8 cellular contexts compared by ENCODE assay signal in the genomic region with DNA sequence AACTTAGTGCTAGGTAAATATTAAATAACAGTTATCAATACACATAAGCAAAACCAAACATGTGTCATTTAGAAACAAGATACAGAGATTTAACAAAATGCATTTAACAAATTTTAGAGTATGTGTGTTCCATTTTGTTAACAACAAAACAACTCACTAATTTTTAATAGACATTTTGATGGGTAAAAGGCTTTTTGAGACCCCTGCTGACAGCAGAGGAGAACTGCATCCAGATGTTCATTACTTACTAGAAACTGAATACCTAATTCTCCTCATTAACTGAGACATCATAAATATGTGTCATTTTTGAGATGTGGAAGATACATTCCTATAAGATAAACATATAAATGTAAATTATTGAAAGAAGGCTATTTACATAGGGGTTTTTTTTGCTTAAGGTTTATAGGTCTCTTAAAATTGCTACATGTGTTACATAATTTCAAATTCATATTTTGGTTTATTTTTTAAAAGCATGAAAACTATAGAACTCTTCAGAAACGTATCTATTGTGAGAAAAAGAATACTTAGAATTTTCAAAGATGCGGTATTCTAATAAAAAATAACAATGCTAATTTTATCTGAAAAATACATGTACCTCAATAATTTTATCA.
DNase-seq lines count a peak whose midpoint lies in the region; ATAC-seq, FAIRE-seq and TF ChIP-seq lines count a peak whose summit lies in the region.

No MANE protein-coding gene starts in this region.

- H3K9me3 ChIP-seq in DND-41 (ENCODE audit: insufficient read depth, low read length, severe bottlenecking) (no peaks in the 10 kb centered on the region), endothelial cell of umbilical vein (replicated peaks; ENCODE audit: control insufficient read depth, insufficient read depth, low read length) (no peaks in the 10 kb centered on the region)

- no peaks in the 10 kb centered on the region for H3K4me1 Mint-ChIP-seq in activated T-cell treated with anti-CD3 and anti-CD28 coated beads, Interleukin-2, amount 50 U/mL, for 24 hours (ENCODE audit: low read depth)
- no peaks in the 10 kb centered on the region for H3K4me1 Mint-ChIP-seq in activated CD8-positive, alpha-beta memory T cell treated with anti-CD3 and anti-CD28 coated beads, Interleukin-2, amount 10 ng/mL, durations not matched to agents 7 days and 5 days

- no peak overlapping the region for H3K27ac Mint-ChIP-seq in activated T-cell treated with anti-CD3 and anti-CD28 coated beads, Interleukin-2, amount 50 U/mL, for 24 hours
- H3K27ac Mint-ChIP-seq in activated CD8-positive, alpha-beta memory T cell treated with anti-CD3 and anti-CD28 coated beads, Interleukin-2, amount 10 ng/mL, durations not matched to agents 7 days and 5 days, result no peak overlapping the region

- no peak overlapping the region for H3K27ac ChIP-seq in DND-41 (ENCODE audit: low read length)
- no peak overlapping the region for H3K27ac ChIP-seq in endothelial cell of umbilical vein (ENCODE audit: insufficient read depth, low read depth, low read length)

- TF ChIP-seq POLR2A in endothelial cell of umbilical vein (IDR thresholded peaks at IDR 0.05; ENCODE audit: low read depth, low read length), result no peak

- H3K4me2 ChIP-seq in DND-41 (ENCODE audit: insufficient read depth, low read length) (no peak overlapping the region), endothelial cell of umbilical vein (ENCODE audit: insufficient read depth, low read length) (no peak overlapping the region)

- H3K4me3 ChIP-seq in DND-41 (ENCODE audit: low read depth in 1 of 2, low read length in 2 of 2) (no peak overlapping the region), endothelial cell of umbilical vein (replicated peaks in 1 of 3; ENCODE audit: insufficient read depth in 1 of 3, low read depth in 1 of 3, low read length in 3 of 3) (no peak overlapping the region), retinal pigment epithelial cell (ENCODE audit: low read length) (no peak overlapping the region)

- no peak overlapping the region for H2AFZ ChIP-seq in DND-41 (ENCODE audit: low read depth, low read length)
- H2AFZ ChIP-seq in endothelial cell of umbilical vein (ENCODE audit: low read depth, low read length), result no peak overlapping the region

- H3K9ac ChIP-seq in DND-41 (ENCODE audit: low read depth, low read length) (no peak overlapping the region), endothelial cell of umbilical vein (replicated peaks; ENCODE audit: extremely low read depth, insufficient read depth, low read length) (no peak overlapping the region)

- H3K4me1 ChIP-seq in DND-41 (ENCODE audit: insufficient read depth, low read length), result no peaks in the 10 kb centered on the region
- H3K4me1 ChIP-seq in endothelial cell of umbilical vein (ENCODE audit: control insufficient read depth, extremely low read depth, insufficient read depth, low read length), result no peaks in the 10 kb centered on the region

- H4K20me1 ChIP-seq in DND-41 (ENCODE audit: insufficient read depth, low read length) (no peaks in the 10 kb centered on the region), endothelial cell of umbilical vein (replicated peaks; ENCODE audit: control insufficient read depth, extremely low read depth, insufficient read depth, low read length) (no peaks in the 10 kb centered on the region)

- no peak for DNase-seq in DND-41
- DNase-seq in NCI-H2196 (lab: John Stamatoyannopoulos, UW; ENCODE audit: unreplicated experiment), result peak; percentile 39
- peak; percentile 45 for DNase-seq in endothelial cell of umbilical vein (ENCODE audit: low read depth, low spot score)
- DNase-seq in retinal pigment epithelial cell (ENCODE audit: low read depth), result no peak
- DNase-seq in activated T-cell treated with anti-CD3 and anti-CD28 coated beads, Interleukin-2, amount 50 U/mL, for 24 hours, result no peak
- no peak for DNase-seq in activated CD8-positive, alpha-beta memory T cell treated with anti-CD3 and anti-CD28 coated beads, Interleukin-2, amount 10 ng/mL, durations not matched to agents 7 days and 5 days

- no peak overlapping the region for H3K4me3 Mint-ChIP-seq in activated T-cell treated with anti-CD3 and anti-CD28 coated beads, Interleukin-2, amount 50 U/mL, for 24 hours
- H3K4me3 Mint-ChIP-seq in activated CD8-positive, alpha-beta memory T cell treated with anti-CD3 and anti-CD28 coated beads, Interleukin-2, amount 10 ng/mL, durations not matched to agents 7 days and 5 days, result no peak overlapping the region

- dilution Hi-C loops in endothelial cell of umbilical vein (cut with MboI; ENCODE audit: extremely low pct_ligation_motif_present, low sequenced_read_pairs), result no loop called here

- peaks cover 3% of the 10 kb centered on the region for H3K9me1 ChIP-seq in endothelial cell of umbilical vein (replicated peaks; ENCODE audit: control insufficient read depth, extremely low read depth, insufficient read depth, low read length)

- H3K36me3 ChIP-seq in DND-41 (ENCODE audit: insufficient read depth, low read length) (no peaks in the 10 kb centered on the region), endothelial cell of umbilical vein (ENCODE audit: control insufficient read depth in 2 of 2, extremely low read depth in 1 of 2, insufficient read depth in 2 of 2, low read length in 2 of 2) (no peaks in the 10 kb centered on the region)

- H3K36me3 Mint-ChIP-seq in activated T-cell treated with anti-CD3 and anti-CD28 coated beads, Interleukin-2, amount 50 U/mL, for 24 hours (ENCODE audit: low read depth), result no peaks in the 10 kb centered on the region
- no peaks in the 10 kb centered on the region for H3K36me3 Mint-ChIP-seq in activated CD8-positive, alpha-beta memory T cell treated with anti-CD3 and anti-CD28 coated beads, Interleukin-2, amount 10 ng/mL, durations not matched to agents 7 days and 5 days

- H3K79me2 ChIP-seq in DND-41 (ENCODE audit: insufficient read depth, low read length) (no peaks in the 10 kb centered on the region), endothelial cell of umbilical vein (ENCODE audit: control insufficient read depth, insufficient read depth, low read length) (no peaks in the 10 kb centered on the region)

- peaks cover 8% of the 10 kb centered on the region for H3K9me3 Mint-ChIP-seq in activated T-cell treated with anti-CD3 and anti-CD28 coated beads, Interleukin-2, amount 50 U/mL, for 24 hours
- H3K9me3 Mint-ChIP-seq in activated CD8-positive, alpha-beta memory T cell treated with anti-CD3 and anti-CD28 coated beads, Interleukin-2, amount 10 ng/mL, durations not matched to agents 7 days and 5 days (ENCODE audit: low read depth), result no peaks in the 10 kb centered on the region

- peak; percentile 70 for FAIRE-seq in endothelial cell of umbilical vein (lab: Jason Lieb, UNC)

- intact Hi-C loops in endothelial cell of umbilical vein (cut with micrococcal nuclease), result loop anchor here (1.0 to 5.0 kb wide), 7 partner anchors 97 to 948 kb away; no protein-coding TSS in a partner anchor

- H3K27me3 ChIP-seq in DND-41 (ENCODE audit: insufficient read depth, low read length, poor library complexity) (no peaks in the 10 kb centered on the region), endothelial cell of umbilical vein (ENCODE audit: control insufficient read depth in 2 of 2, insufficient read depth in 2 of 2, low read length in 2 of 2) (peaks cover 0 to 3% of the 10 kb centered on the region in 2 experiments)

- peak; percentile 70 for TF ChIP-seq CTCF in DND-41 (IDR thresholded peaks at IDR 0.05; ENCODE audit: borderline replicate concordance, extremely low read depth, low read length, poor library complexity, severe bottlenecking)
- TF ChIP-seq CTCF in endothelial cell of umbilical vein (IDR thresholded peaks at IDR 0.05; ENCODE audit: extremely low read depth in 1 of 2, insufficient read depth in 1 of 2, low read depth in 1 of 2, low read length in 2 of 2), result peak; percentile 52 to 63
- peak; percentile 82 for TF ChIP-seq CTCF in retinal pigment epithelial cell (conservative IDR thresholded peaks at IDR 0.05; ENCODE audit: low read depth, low read length)

- BruUV-seq in endothelial cell of umbilical vein (replicated peaks; lab: Mats Ljungman, UMichigan), result no TSS peak

- POLR2A ChIA-PET in endothelial cell of umbilical vein (lab: Charles Lee), result no interaction called here

- ATAC-seq in DND-41 (ENCODE audit: insufficient read depth, low read depth) (no peak), GM21381 (IDR thresholded peaks at IDR 0.05; ENCODE audit: unreplicated experiment) (peak; percentile 57), HG02970 (IDR thresholded peaks at IDR 0.05; ENCODE audit: low FRiP score, unreplicated experiment) (no peak)
- no peak for ATAC-seq in activated CD8-positive, alpha-beta memory T cell treated with anti-CD3 and anti-CD28 coated beads, Interleukin-2, amount 10 ng/mL, durations not matched to agents 7 days and 5 days

- CTCF ChIA-PET in endothelial cell of umbilical vein (lab: Charles Lee), result interaction anchor here (1.0 to 4.2 kb wide), 9 partner anchors 103 to 949 kb away, joined by 3 to 33 read pairs (median 7); no protein-coding TSS in a partner anchor
- CTCF ChIA-PET in activated CD8-positive, alpha-beta memory T cell treated with anti-CD3 and anti-CD28 coated beads, Interleukin-2, amount 10 ng/mL, durations not matched to agents 7 days and 5 days (lab: Charles Lee), result no interaction called here

- H3K27me3 Mint-ChIP-seq in activated T-cell treated with anti-CD3 and anti-CD28 coated beads, Interleukin-2, amount 50 U/mL, for 24 hours, result no peaks in the 10 kb centered on the region
- H3K27me3 Mint-ChIP-seq in activated CD8-positive, alpha-beta memory T cell treated with anti-CD3 and anti-CD28 coated beads, Interleukin-2, amount 10 ng/mL, durations not matched to agents 7 days and 5 days, result no peaks in the 10 kb centered on the region

TF ChIP-seq in endothelial cell of umbilical vein, 7 proteins besides CTCF, POLR2A, EP300 and RAD21:
- TF ChIP-seq MYC (IDR thresholded peaks at IDR 0.05; ENCODE audit: low read depth, low read length), result no peak
- no peak for TF ChIP-seq JUN (IDR thresholded peaks at IDR 0.05; ENCODE audit: borderline replicate concordance, insufficient read depth, insufficient read length, low read depth)
- no peak for TF ChIP-seq EZH2 (IDR thresholded peaks at IDR 0.05; ENCODE audit: borderline replicate concordance, low read depth, low read length, severe bottlenecking)
- TF ChIP-seq, protein P1, sequence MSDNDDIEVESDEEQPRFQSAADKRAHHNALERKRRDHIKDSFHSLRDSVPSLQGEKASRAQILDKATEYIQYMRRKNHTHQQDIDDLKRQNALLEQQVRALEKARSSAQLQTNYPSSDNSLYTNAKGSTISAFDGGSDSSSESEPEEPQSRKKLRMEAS (IDR thresholded peaks at IDR 0.05; ENCODE audit: insufficient read depth, insufficient read length), result no peak

Comparison
In these comparisons a context has a peak if more than half of its experiments do, and no peak if none do; other contexts are left out.
1. DNase-seq: peak in NCI-H2196 (single experiment) and endothelial cell of umbilical vein (single experiment); none in DND-41 (single experiment), retinal pigment epithelial cell (single experiment), activated T-cell treated with anti-CD3 and anti-CD28 coated beads, Interleukin-2, amount 50 U/mL, for 24 hours (single experiment) and activated CD8-positive, alpha-beta memory T cell treated with anti-CD3 and anti-CD28 coated beads, Interleukin-2, amount 10 ng/mL, durations not matched to agents 7 days and 5 days (single experiment).
2. Peak in every context shown above with its lines, with median percentiles within 50 percentile points of each other: CTCF ChIP-seq.